ENCODE assay signal across 8 cellular contexts in genomic region chr1:1616045-1616821, GRCh38. TPM values are rescaled to one million over a fixed set of nuclear protein-coding genes. Genes with fewer than 3 reads are reported as not detected.
A peak's percentile ranks its signal among the peaks of the same experiment; 100 is the strongest.
DNase-seq lines count a peak whose midpoint lies in the region; ATAC-seq and TF ChIP-seq lines count a peak whose summit lies in the region.

No MANE protein-coding gene starts in this region.

- H3K4me1 ChIP-seq in CD8-positive, alpha-beta memory T cell (ENCODE audit: insufficient read depth, low read length) = peaks cover 30% of the 10 kb centered on the region
- H3K4me1 ChIP-seq in fibroblast of lung (ENCODE audit: control insufficient read depth, extremely low read depth, insufficient read depth, low read length) = peaks cover 10% of the 10 kb centered on the region

- peak; percentile 6 for ATAC-seq in GM19438 (IDR thresholded peaks at IDR 0.05; ENCODE audit: low read depth, unreplicated experiment)
- ATAC-seq in HG03521 (IDR thresholded peaks at IDR 0.05; ENCODE audit: unreplicated experiment) = peak; percentile 12

- H3K27ac ChIP-seq in CD8-positive, alpha-beta memory T cell (ENCODE audit: low read depth, low read length) = peak overlapping the region; percentile 99
- H3K27ac ChIP-seq in fibroblast of lung (ENCODE audit: insufficient read depth, low read length) (peak overlapping the region; percentile 100), neural cell (ENCODE audit: low read length) (no peak overlapping the region)

- no peaks in the 10 kb centered on the region for H3K9me2 ChIP-seq in neural cell (ENCODE audit: insufficient read depth, low read length)

- TF ChIP-seq CTCF in fibroblast of lung (conservative IDR thresholded peaks at IDR 0.05 in 1 of 2, IDR thresholded peaks at IDR 0.05 in 1 of 2; ENCODE audit: low read depth in 1 of 2, low read length in 2 of 2) (no peak), neural cell (IDR thresholded peaks at IDR 0.05; ENCODE audit: poor library complexity, severe bottlenecking) (no peak)

- H3K27me3 ChIP-seq in CD8-positive, alpha-beta memory T cell (ENCODE audit: insufficient read depth, low read length, poor library complexity, severe bottlenecking) = no peaks in the 10 kb centered on the region
- no peaks in the 10 kb centered on the region for H3K27me3 ChIP-seq in fibroblast of lung (ENCODE audit: control insufficient read depth, insufficient read depth, low read length)
- H3K27me3 ChIP-seq in neural cell (ENCODE audit: insufficient read depth, low read depth, low read length) = no peaks in the 10 kb centered on the region

- intact Hi-C loops in activated CD4-positive, alpha-beta memory T cell treated with anti-CD3 and anti-CD28 coated beads for 36 hours (cut with micrococcal nuclease) = no loop called here

- peaks cover 21 to 37% (median 22%) of the 10 kb centered on the region in 3 donors for H3K4me1 Mint-ChIP-seq in CD8-positive, alpha-beta memory T cell
- H3K4me1 Mint-ChIP-seq in activated CD4-positive, alpha-beta memory T cell treated with anti-CD3 and anti-CD28 coated beads for 36 hours (ENCODE audit: low read depth) = peaks cover 18% of the 10 kb centered on the region

- H2AFZ ChIP-seq in fibroblast of lung (ENCODE audit: low read length) = peak overlapping the region; percentile 55
- no peak overlapping the region for H2AFZ ChIP-seq in neural cell (ENCODE audit: low read depth, low read length)

- peak overlapping the region; percentile 50 to 90 (median 84) for H3K27ac Mint-ChIP-seq in CD8-positive, alpha-beta memory T cell
- H3K27ac Mint-ChIP-seq in activated CD4-positive, alpha-beta memory T cell treated with anti-CD3 and anti-CD28 coated beads for 36 hours = peak overlapping the region; percentile 65

- no peaks in the 10 kb centered on the region for H3K9me3 ChIP-seq in CD8-positive, alpha-beta memory T cell (ENCODE audit: low read length)
- H3K9me3 ChIP-seq in fibroblast of lung (ENCODE audit: control insufficient read depth, insufficient read depth, low read depth, low read length) = no peaks in the 10 kb centered on the region
- no peaks in the 10 kb centered on the region for H3K9me3 ChIP-seq in neural cell (ENCODE audit: low read length)

- no peak for TF ChIP-seq EP300 in neural cell (conservative IDR thresholded peaks at IDR 0.05; ENCODE audit: poor library complexity, severe bottlenecking)

- peaks cover 20% of the 10 kb centered on the region for H3K79me2 ChIP-seq in fibroblast of lung (ENCODE audit: control insufficient read depth, insufficient read depth, low read length)
- peaks cover 13% of the 10 kb centered on the region for H3K79me2 ChIP-seq in neural cell (replicated peaks; ENCODE audit: insufficient read depth, low read length)

- POLR2A ChIA-PET in CD8-positive, alpha-beta memory T cell (lab: Charles Lee) = interaction anchor here (0.6 to 4.0 kb wide), 8 partner anchors 10 to 1714 kb away, joined by 3 to 101 read pairs (median 6); partner anchors contain the start of genes AURKAIP1 and CDK11A
- POLR2A ChIA-PET in activated CD4-positive, alpha-beta memory T cell treated with anti-CD3 and anti-CD28 coated beads for 36 hours (lab: Charles Lee) = interaction anchor here (1.0 to 1.3 kb wide), 4 partner anchors 13 to 208 kb away, joined by 3 read pairs; no protein-coding TSS in a partner anchor

- H4K20me1 ChIP-seq in fibroblast of lung (ENCODE audit: control insufficient read depth, extremely low read depth, insufficient read depth, low read length) = no peaks in the 10 kb centered on the region
- no peaks in the 10 kb centered on the region for H4K20me1 ChIP-seq in neural cell (ENCODE audit: insufficient read depth)

- H3K4me3 Mint-ChIP-seq in CD8-positive, alpha-beta memory T cell = peak overlapping the region; percentile 78 to 92 (median 84)
- peak overlapping the region; percentile 69 for H3K4me3 Mint-ChIP-seq in activated CD4-positive, alpha-beta memory T cell treated with anti-CD3 and anti-CD28 coated beads for 36 hours

- H3K4me2 ChIP-seq in fibroblast of lung (ENCODE audit: extremely low read depth, insufficient read depth, low read length) (peak overlapping the region; percentile 88), neural cell (ENCODE audit: low read length) (peak overlapping the region; percentile 94)

- H3K9ac ChIP-seq in fibroblast of lung (ENCODE audit: insufficient read depth, low read length) = peak overlapping the region; percentile 100
- H3K9ac ChIP-seq in neural cell (ENCODE audit: low read length) = peak overlapping the region; percentile 99

- peak in 3 of 5 donors; percentile 46 to 51 (median 51) for DNase-seq in CD8-positive, alpha-beta memory T cell
- DNase-seq in activated CD4-positive, alpha-beta memory T cell treated with anti-CD3 and anti-CD28 coated beads for 36 hours = peak; percentile 44
- DNase-seq in fibroblast of lung (ENCODE audit: low read depth in 2 of 2) (peak in 1 of 2 donors; percentile 37), NCI-H1105 (lab: John Stamatoyannopoulos, UW) (no peak), GDM1 (lab: John Stamatoyannopoulos, UW) (no peak)

- peaks cover 0 to 21% (median 0%) of the 10 kb centered on the region in 3 donors for H3K36me3 Mint-ChIP-seq in CD8-positive, alpha-beta memory T cell
- H3K36me3 Mint-ChIP-seq in activated CD4-positive, alpha-beta memory T cell treated with anti-CD3 and anti-CD28 coated beads for 36 hours = peaks cover 6% of the 10 kb centered on the region

- CTCF ChIA-PET in CD8-positive, alpha-beta memory T cell (lab: Charles Lee) = interaction anchor here (2.6 to 3.6 kb wide), 3 partner anchors 13 to 38 kb away, joined by 6 to 29 read pairs (median 17); no protein-coding TSS in a partner anchor
- CTCF ChIA-PET in activated CD4-positive, alpha-beta memory T cell treated with anti-CD3 and anti-CD28 coated beads for 36 hours (lab: Charles Lee) = interaction anchor here (0.6 to 0.9 kb wide), 2 partner anchors 13 to 214 kb away, joined by 4 to 5 read pairs; no protein-coding TSS in a partner anchor

- H3K9me3 Mint-ChIP-seq in CD8-positive, alpha-beta memory T cell = peaks cover 0 to 4% (median 0%) of the 10 kb centered on the region in 5 donors
- H3K9me3 Mint-ChIP-seq in activated CD4-positive, alpha-beta memory T cell treated with anti-CD3 and anti-CD28 coated beads for 36 hours = no peaks in the 10 kb centered on the region

- H3K27me3 Mint-ChIP-seq in CD8-positive, alpha-beta memory T cell = no peaks in the 10 kb centered on the region
- H3K27me3 Mint-ChIP-seq in activated CD4-positive, alpha-beta memory T cell treated with anti-CD3 and anti-CD28 coated beads for 36 hours = no peaks in the 10 kb centered on the region

- no peaks in the 10 kb centered on the region for H3F3A ChIP-seq in neural cell (ENCODE audit: insufficient read depth, low read length, poor library complexity, severe bottlenecking)

- peaks cover 4% of the 10 kb centered on the region for H3K36me3 ChIP-seq in CD8-positive, alpha-beta memory T cell (ENCODE audit: insufficient read depth, low read length)
- H3K36me3 ChIP-seq in fibroblast of lung (ENCODE audit: control insufficient read depth, insufficient read depth, low read length) (peaks cover 4% of the 10 kb centered on the region), neural cell (ENCODE audit: insufficient read depth, low read length) (no peaks in the 10 kb centered on the region)

- H3K4me3 ChIP-seq in CD8-positive, alpha-beta memory T cell (ENCODE audit: low read length) = peak overlapping the region; percentile 53
- H3K4me3 ChIP-seq in fibroblast of lung (replicated peaks in 1 of 4; ENCODE audit: control extremely low read depth in 1 of 4, insufficient read depth in 1 of 4, low read depth in 3 of 4, low read length in 4 of 4) (peak overlapping the region; percentile 58 to 98 (median 87)), neural cell (ENCODE audit: low read length) (peak overlapping the region; percentile 100)

- TF ChIP-seq RAD21 in neural cell (conservative IDR thresholded peaks at IDR 0.05) = no peak

RNA-seq across cellular contexts. Expression of gene MIB2, which starts 0.9 kb away (rescaled TPM):
- 10 to 100 TPM; 45.7 to 46.6 TPM for total RNA-seq in CD8-positive, alpha-beta memory T cell
- 40.4 TPM for polyA plus RNA-seq in CD8-positive, alpha-beta memory T cell
- total RNA-seq in activated CD4-positive, alpha-beta memory T cell treated with anti-CD3 and anti-CD28 coated beads for 36 hours = 10 to 100 TPM; 31.1 to 36.1 TPM
- total RNA-seq in fibroblast of lung = 74.3 and 77.3 TPM in 2 replicates
- polyA plus RNA-seq in fibroblast of lung (4.6 and 7.1 TPM in 2 replicates), neural cell (106 and 153 TPM in 2 replicates)
- 18.3 and 20.8 TPM in 2 replicates for polyA plus RNA-seq in fibroblast of lung (2012)
- polyA minus RNA-seq in fibroblast of lung (ENCODE audit: low replicate concordance) (3.3 and 11.5 TPM in 2 replicates), neural cell (73.9 and 82.3 TPM in 2 replicates)

RNA-seq across cellular contexts. Expression of gene MMP23B, which starts 15.7 kb away (rescaled TPM):
- total RNA-seq in CD8-positive, alpha-beta memory T cell = 1 to 10 TPM; 2.1 to 2.9 TPM
- polyA plus RNA-seq in CD8-positive, alpha-beta memory T cell = 3.4 TPM
- 1 to 10 TPM in 1 of 2 experiments, under 1 TPM in 1; 0.61 to 1.1 TPM for total RNA-seq in activated CD4-positive, alpha-beta memory T cell treated with anti-CD3 and anti-CD28 coated beads for 36 hours
- 4.6 and 9.8 TPM in 2 replicates for total RNA-seq in fibroblast of lung
- polyA plus RNA-seq in fibroblast of lung (0.82 and 0.89 TPM in 2 replicates), neural cell (0.98 and 4.3 TPM in 2 replicates)
- polyA plus RNA-seq in fibroblast of lung (2012) = 3.8 and 4.0 TPM in 2 replicates
- polyA minus RNA-seq in fibroblast of lung (ENCODE audit: low replicate concordance) (not detected in 2 replicates), neural cell (not detected in 2 replicates)

RNA-seq across cellular contexts. Expression of gene FNDC10, which starts 16.3 kb away (rescaled TPM):
- 1 to 10 TPM; 2.9 to 3.1 TPM for total RNA-seq in CD8-positive, alpha-beta memory T cell
- 1.1 TPM for polyA plus RNA-seq in CD8-positive, alpha-beta memory T cell
- 1 to 10 TPM; 1.5 to 1.6 TPM for total RNA-seq in activated CD4-positive, alpha-beta memory T cell treated with anti-CD3 and anti-CD28 coated beads for 36 hours
- 0.50 and 0.77 TPM in 2 replicates for total RNA-seq in fibroblast of lung
- polyA plus RNA-seq in fibroblast of lung (1.6 and 2.0 TPM in 2 replicates), neural cell (4.5 and 6.2 TPM in 2 replicates)
- polyA plus RNA-seq in fibroblast of lung (2012) = 6.1 and 6.2 TPM in 2 replicates
- polyA minus RNA-seq in fibroblast of lung (ENCODE audit: low replicate concordance) (2.5 and 4.7 TPM in 2 replicates), neural cell (6.3 and 8.0 TPM in 2 replicates)

RNA-seq across cellular contexts. Expression of gene SSU72, which starts 41.6 kb away (rescaled TPM):
- 100 to 1,000 TPM; 123 to 128 TPM for total RNA-seq in CD8-positive, alpha-beta memory T cell
- 231 TPM for polyA plus RNA-seq in CD8-positive, alpha-beta memory T cell
- total RNA-seq in activated CD4-positive, alpha-beta memory T cell treated with anti-CD3 and anti-CD28 coated beads for 36 hours = 100 to 1,000 TPM; 106 to 107 TPM
- 65.1 and 72.7 TPM in 2 replicates for total RNA-seq in fibroblast of lung
- polyA plus RNA-seq in fibroblast of lung (127 and 135 TPM in 2 replicates), neural cell (56.2 and 66.3 TPM in 2 replicates)
- 125 and 138 TPM in 2 replicates for polyA plus RNA-seq in fibroblast of lung (2012)
- polyA minus RNA-seq in fibroblast of lung (ENCODE audit: low replicate concordance) (75.1 and 86.7 TPM in 2 replicates), neural cell (46.0 and 47.7 TPM in 2 replicates)

RNA-seq across cellular contexts. Expression of gene CDK11B, which starts 42.6 kb away (rescaled TPM):
- 10 to 100 TPM; 42.2 to 45.6 TPM for total RNA-seq in CD8-positive, alpha-beta memory T cell
- polyA plus RNA-seq in CD8-positive, alpha-beta memory T cell = 18.3 TPM
- total RNA-seq in activated CD4-positive, alpha-beta memory T cell treated with anti-CD3 and anti-CD28 coated beads for 36 hours = 10 to 100 TPM; 32.4 to 36.9 TPM
- 6.7 and 9.7 TPM in 2 replicates for total RNA-seq in fibroblast of lung
- 2.5 and 4.3 TPM in 2 replicates for polyA plus RNA-seq in fibroblast of lung
- polyA plus RNA-seq in fibroblast of lung (2012) = 28.3 and 39.6 TPM in 2 replicates
- 9.1 and 13.0 TPM in 2 replicates for polyA minus RNA-seq in fibroblast of lung (ENCODE audit: low replicate concordance)
- 9.6 and 13.7 TPM in 2 replicates for polyA plus RNA-seq in neural cell
- 9.5 and 11.6 TPM in 2 replicates for polyA minus RNA-seq in neural cell

Comparison
In these comparisons a context has a peak if more than half of its experiments do, and no peak if none do; other contexts are left out.
1. DNase-seq: peak in CD8-positive, alpha-beta memory T cell (3 of 5) and activated CD4-positive, alpha-beta memory T cell treated with anti-CD3 and anti-CD28 coated beads for 36 hours (single experiment); none in NCI-H1105 (single experiment) and GDM1 (single experiment).
2. Peak in every context shown above with its lines, with median percentiles within 50 percentile points of each other: H3K4me3 ChIP-seq.